In genomic region chr18:22469061-22469689, GRCh38 we compare ENCODE assay signal across 1 cellular context.
A peak's percentile ranks its signal among the peaks of the same experiment; 100 is the strongest.
TF ChIP-seq lines count a peak whose summit lies in the region.

No MANE protein-coding gene starts in this region.

TF ChIP-seq in HEK293T, 16 proteins besides CTCF, POLR2A, EP300 and RAD21 (continued from another document):
- TF ChIP-seq CTBP1 (IDR thresholded peaks at IDR 0.05; ENCODE audit: borderline replicate concordance): no peak
- TF ChIP-seq PKNOX1 (IDR thresholded peaks at IDR 0.05): peak; percentile 53; the same call in 1 of the 2 replicates
- TF ChIP-seq NFRKB (IDR thresholded peaks at IDR 0.05): no peak
